14 cellular contexts compared by ENCODE assay signal in genomic region chr4:177108708-177109107, GRCh38.
DNase-seq lines count a peak whose midpoint lies in the region; ATAC-seq, FAIRE-seq and TF ChIP-seq lines count a peak whose summit lies in the region.
"Had no signal": no experiment of that assay in that cellular context is flagged by ENCODE, and none has a peak within 500 bp of the region (broad histone marks: within the 10 kb centered on the region; RNA-seq: fewer than 3 reads in every experiment).

No MANE protein-coding gene starts in this region.

- CTCF ChIA-PET in AG04449 (lab: Yijun Ruan, JAX): interaction anchor here (0.7 to 5.2 kb wide), 10 partner anchors 9 to 731 kb away, joined by 3 to 64 read pairs (median 4); no protein-coding TSS in a partner anchor

- no peak overlapping the region for H3K4me3 ChIP-seq in AG04449 (ENCODE audit: low read depth, low read length)
- H3K4me3 ChIP-seq in HFF-Myc (replicated peaks; ENCODE audit: low read depth, low read length): no peak overlapping the region
- H3K4me3 ChIP-seq in WI38 (ENCODE audit: low read depth, low read length): no peak overlapping the region
- no peak overlapping the region for H3K4me3 ChIP-seq in foreskin fibroblast (ENCODE audit: low read depth in 1 of 2, low read length in 2 of 2)
- H3K4me3 ChIP-seq in WERI-Rb-1 (ENCODE audit: low read depth, low read length): no peak overlapping the region
- H3K4me3 ChIP-seq: tibial artery had no signal

- no peak for ATAC-seq in GM18511 (IDR thresholded peaks at IDR 0.05; ENCODE audit: unreplicated experiment)

- no peak for FAIRE-seq in RCC 7860 (lab: Jason Lieb, UNC)

- peaks cover 2% of the 10 kb centered on the region for H3K9me3 ChIP-seq in WERI-Rb-1 (ENCODE audit: severe bottlenecking)

- no peaks in the 10 kb centered on the region for H3K36me3 ChIP-seq in WERI-Rb-1
- H3K36me3 ChIP-seq: tibial artery had no signal

- no peak for DNase-seq in AG04449 (ENCODE audit: low read depth, low spot score)
- no peak for DNase-seq in HFF-Myc (ENCODE audit: extremely low read depth, low read depth)
- peak; percentile 33 to 73 for DNase-seq in foreskin fibroblast
- no peak for DNase-seq in COLO668 (lab: John Stamatoyannopoulos, UW; ENCODE audit: unreplicated experiment)
- no peak for DNase-seq in WERI-Rb-1
- no peak for DNase-seq in RCC 7860 (ENCODE audit: low spot score)
- DNase-seq: activated CD4-positive, alpha-beta T cell treated with anti-CD3 and anti-CD28 coated beads for 48 hours; activated naive CD4-positive, alpha-beta T cell; NCI-H1930; Right ventricle myocardium superior; stimulated activated CD4-positive, alpha-beta T cell treated with anti-CD3 and anti-CD28 coated beads, Interleukin-4, amount 100 ng/mL, for 1 hour; tibial artery had no signal

- no peak overlapping the region for H3K27ac ChIP-seq in WERI-Rb-1
- H3K27ac ChIP-seq: tibial artery had no signal

- peak; percentile 52 for TF ChIP-seq CTCF in AG04449 (IDR thresholded peaks at IDR 0.05; ENCODE audit: insufficient read depth, low read length, missing control alignments)
- peak; percentile 22 for TF ChIP-seq CTCF in HFF-Myc (IDR thresholded peaks at IDR 0.05; ENCODE audit: low read depth, low read length, missing control alignments)
- peak; percentile 45 for TF ChIP-seq CTCF in WI38 (IDR thresholded peaks at IDR 0.05; ENCODE audit: low read depth, low read length)
- peak; percentile 57 for TF ChIP-seq CTCF in foreskin fibroblast (IDR thresholded peaks at IDR 0.05; ENCODE audit: low read depth, low read length)
- TF ChIP-seq CTCF in WERI-Rb-1 (IDR thresholded peaks at IDR 0.05; ENCODE audit: low read depth, low read length): no peak

- POLR2A ChIA-PET in AG04449 (lab: Yijun Ruan, JAX): no interaction called here

- H3K27me3 ChIP-seq in WERI-Rb-1 (ENCODE audit: insufficient read depth, low read depth, severe bottlenecking): peaks cover 7% of the 10 kb centered on the region
- H3K27me3 ChIP-seq: tibial artery had no signal

Comparison
In these comparisons a context has a peak if more than half of its experiments do, and no peak if none do; other contexts are left out.
1. DNase-seq: peak in foreskin fibroblast (2 of 2); none in AG04449 (single experiment), HFF-Myc (single experiment), COLO668 (single experiment), WERI-Rb-1 (single experiment) and RCC 7860 (single experiment).